ENCODE assay signal across 1 cellular context in the genomic region with DNA sequence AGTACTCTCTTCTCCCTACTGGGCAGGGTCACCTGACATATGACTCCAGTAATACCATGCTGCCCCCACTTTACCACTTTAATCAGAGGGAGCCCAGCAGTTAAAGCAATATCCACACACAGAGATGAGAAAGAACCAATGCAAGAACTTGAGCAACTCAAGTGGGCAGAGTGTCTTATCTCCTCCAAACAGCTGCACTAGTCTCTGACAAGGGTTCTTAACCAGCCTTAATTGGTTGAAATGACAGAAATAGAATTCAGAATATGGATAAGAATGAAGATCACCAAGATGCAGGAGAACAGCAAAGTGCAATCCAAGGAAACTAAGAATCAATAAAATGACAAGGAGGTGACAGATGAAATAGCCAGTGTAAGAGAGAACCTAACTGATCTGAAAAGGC.
TF ChIP-seq lines count a peak whose summit lies in the region.

No MANE protein-coding gene starts in this region.

TF ChIP-seq in K562, 482 proteins besides CTCF, POLR2A, EP300 and RAD21 (continued from another document and continues in another):
- TF ChIP-seq ARID3A (IDR thresholded peaks at IDR 0.05; ENCODE audit: borderline replicate concordance, low read depth, low read length) (peak; percentile 67; the same call in 1 of the 2 replicates), MTA3 (IDR thresholded peaks at IDR 0.05; ENCODE audit: borderline replicate concordance) (0 out of 2 replicates have a peak, but pooled peaks have one; percentile 18), CBFA2T2 (conservative IDR thresholded peaks at IDR 0.05) (peak; percentile 85), FOXJ3 (CRISPR knock-in tag; IDR thresholded peaks at IDR 0.05) (no peak), ZNF583 (CRISPR knock-in tag; IDR thresholded peaks at IDR 0.05) (no peak), TAF9B (IDR thresholded peaks at IDR 0.05; ENCODE audit: partially characterized antibody) (no peak), SMARCC2 (IDR thresholded peaks at IDR 0.05; ENCODE audit: low read depth) (peak; percentile 58; the same call in 1 of the 2 replicates), HNRNPL (IDR thresholded peaks at IDR 0.05; ENCODE audit: low read depth, low read length) (no peak), HDAC6 (IDR thresholded peaks at IDR 0.05; ENCODE audit: low read depth, low read length) (no peak), XRCC4 (IDR thresholded peaks at IDR 0.05; ENCODE audit: extremely low read depth, insufficient read depth, insufficient read length) (no peak), ZNF639 (CRISPR knock-in tag; conservative IDR thresholded peaks at IDR 0.05 in 1 of 2, IDR thresholded peaks at IDR 0.05 in 1 of 2) (0 out of 4 replicates have a peak, but pooled peaks of 1 of the 2 experiments have one; percentile 37), PCBP1 (IDR thresholded peaks at IDR 0.05; ENCODE audit: low read depth, low read length, poor library complexity, severe bottlenecking) (no peak), ZNF24 (IDR thresholded peaks at IDR 0.05) (no peak), FOXM1 (IDR thresholded peaks at IDR 0.05; ENCODE audit: low read depth) (peak; percentile 55), FOXM1 (CRISPR knock-in tag; IDR thresholded peaks at IDR 0.05; ENCODE audit: low read depth) (no peak), PML (IDR thresholded peaks at IDR 0.05; ENCODE audit: low read length) (peak; percentile 63; the same call in 1 of the 2 replicates), NUFIP1 (IDR thresholded peaks at IDR 0.05; ENCODE audit: partially characterized antibody) (no peak), ZNF431 (CRISPR knock-in tag; IDR thresholded peaks at IDR 0.05) (no peak), ZC3H8 (IDR thresholded peaks at IDR 0.05) (no peak), CEBPZ (IDR thresholded peaks at IDR 0.05; ENCODE audit: borderline replicate concordance, low read depth, low read length) (no peak), CBFA2T3 (IDR thresholded peaks at IDR 0.05) (peak; percentile 92), NR4A1 (CRISPR knock-in tag; IDR thresholded peaks at IDR 0.05) (no peak), NR4A1 (tag; IDR thresholded peaks at IDR 0.05) (no peak)
- TF ChIP-seq, protein P1, sequence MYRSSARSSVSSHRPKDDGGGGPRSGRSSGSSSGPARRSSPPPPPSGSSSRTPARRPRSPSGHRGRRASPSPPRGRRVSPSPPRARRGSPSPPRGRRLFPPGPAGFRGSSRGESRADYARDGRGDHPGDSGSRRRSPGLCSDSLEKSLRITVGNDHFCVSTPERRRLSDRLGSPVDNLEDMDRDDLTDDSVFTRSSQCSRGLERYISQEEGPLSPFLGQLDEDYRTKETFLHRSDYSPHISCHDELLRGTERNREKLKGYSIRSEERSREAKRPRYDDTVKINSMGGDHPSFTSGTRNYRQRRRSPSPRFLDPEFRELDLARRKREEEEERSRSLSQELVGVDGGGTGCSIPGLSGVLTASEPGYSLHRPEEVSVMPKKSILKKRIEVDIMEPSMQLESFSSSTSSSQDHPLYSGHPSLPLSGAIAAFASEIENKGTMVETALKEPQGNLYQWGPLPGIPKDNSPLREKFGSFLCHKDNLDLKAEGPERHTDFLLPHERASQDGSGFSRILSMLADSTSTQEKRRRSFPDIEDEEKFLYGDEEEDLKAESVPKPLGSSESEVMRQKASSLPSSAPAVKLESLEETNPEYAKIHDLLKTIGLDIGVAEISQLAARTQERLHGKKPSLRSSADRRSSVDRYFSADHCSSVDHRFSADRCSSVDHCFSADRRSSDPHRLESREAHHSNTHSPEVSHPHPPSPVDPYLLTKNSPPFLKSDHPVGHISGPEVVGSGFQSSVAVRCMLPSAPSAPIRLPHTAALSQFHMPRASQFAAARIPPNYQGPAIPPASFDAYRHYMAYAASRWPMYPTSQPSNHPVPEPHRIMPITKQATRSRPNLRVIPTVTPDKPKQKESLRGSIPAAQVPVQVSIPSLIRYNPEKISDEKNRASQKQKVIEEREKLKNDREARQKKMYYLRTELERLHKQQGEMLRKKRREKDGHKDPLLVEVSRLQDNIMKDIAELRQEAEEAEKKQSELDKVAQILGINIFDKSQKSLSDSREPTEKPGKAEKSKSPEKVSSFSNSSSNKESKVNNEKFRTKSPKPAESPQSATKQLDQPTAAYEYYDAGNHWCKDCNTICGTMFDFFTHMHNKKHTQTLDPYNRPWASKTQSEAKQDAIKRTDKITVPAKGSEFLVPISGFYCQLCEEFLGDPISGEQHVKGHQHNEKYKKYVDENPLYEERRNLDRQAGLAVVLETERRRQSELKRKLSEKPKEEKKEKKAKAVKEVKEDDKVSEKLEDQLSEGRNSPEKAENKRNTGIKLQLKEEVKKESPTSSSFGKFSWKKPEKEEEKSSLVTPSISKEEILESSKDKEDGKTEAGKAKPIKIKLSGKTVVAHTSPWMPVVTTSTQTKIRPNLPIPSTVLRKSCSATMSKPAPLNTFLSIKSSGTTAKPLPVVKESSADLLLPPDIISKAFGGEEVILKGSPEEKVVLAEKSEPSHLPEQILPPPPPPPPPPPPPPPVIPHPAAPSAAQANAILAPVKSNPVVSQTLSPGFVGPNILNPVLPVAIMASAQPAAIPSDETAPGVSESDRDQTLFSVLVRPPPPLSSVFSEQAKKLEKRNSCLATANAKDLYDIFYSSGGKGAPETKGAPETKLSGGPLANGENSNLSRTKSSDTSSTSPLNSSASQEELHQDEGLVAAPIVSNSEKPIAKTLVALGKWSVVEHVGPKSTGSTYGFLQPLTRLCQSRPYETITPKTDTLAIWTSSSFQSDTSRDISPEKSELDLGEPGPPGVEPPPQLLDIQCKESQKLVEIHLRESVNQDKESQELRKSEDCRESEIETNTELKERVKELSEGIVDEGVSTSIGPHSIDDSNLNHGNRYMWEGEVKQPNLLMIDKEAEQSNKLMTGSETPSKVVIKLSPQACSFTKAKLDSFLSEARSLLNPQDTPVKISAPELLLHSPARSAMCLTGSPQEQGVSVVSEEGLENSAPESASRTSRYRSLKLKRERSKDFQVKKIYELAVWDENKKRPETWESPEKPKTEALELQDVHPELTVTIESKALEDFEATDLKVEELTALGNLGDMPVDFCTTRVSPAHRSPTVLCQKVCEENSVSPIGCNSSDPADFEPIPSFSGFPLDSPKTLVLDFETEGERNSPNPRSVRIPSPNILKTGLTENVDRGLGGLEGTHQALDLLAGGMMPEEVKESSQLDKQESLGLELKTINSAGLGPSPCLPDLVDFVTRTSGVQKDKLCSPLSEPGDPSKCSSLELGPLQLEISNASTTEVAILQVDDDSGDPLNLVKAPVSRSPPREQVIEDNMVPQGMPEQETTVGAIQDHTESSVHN (IDR thresholded peaks at IDR 0.05; ENCODE audit: borderline replicate concordance in 1 of 2, low read depth in 1 of 2), result no peak
- TF ChIP-seq, protein P2, sequence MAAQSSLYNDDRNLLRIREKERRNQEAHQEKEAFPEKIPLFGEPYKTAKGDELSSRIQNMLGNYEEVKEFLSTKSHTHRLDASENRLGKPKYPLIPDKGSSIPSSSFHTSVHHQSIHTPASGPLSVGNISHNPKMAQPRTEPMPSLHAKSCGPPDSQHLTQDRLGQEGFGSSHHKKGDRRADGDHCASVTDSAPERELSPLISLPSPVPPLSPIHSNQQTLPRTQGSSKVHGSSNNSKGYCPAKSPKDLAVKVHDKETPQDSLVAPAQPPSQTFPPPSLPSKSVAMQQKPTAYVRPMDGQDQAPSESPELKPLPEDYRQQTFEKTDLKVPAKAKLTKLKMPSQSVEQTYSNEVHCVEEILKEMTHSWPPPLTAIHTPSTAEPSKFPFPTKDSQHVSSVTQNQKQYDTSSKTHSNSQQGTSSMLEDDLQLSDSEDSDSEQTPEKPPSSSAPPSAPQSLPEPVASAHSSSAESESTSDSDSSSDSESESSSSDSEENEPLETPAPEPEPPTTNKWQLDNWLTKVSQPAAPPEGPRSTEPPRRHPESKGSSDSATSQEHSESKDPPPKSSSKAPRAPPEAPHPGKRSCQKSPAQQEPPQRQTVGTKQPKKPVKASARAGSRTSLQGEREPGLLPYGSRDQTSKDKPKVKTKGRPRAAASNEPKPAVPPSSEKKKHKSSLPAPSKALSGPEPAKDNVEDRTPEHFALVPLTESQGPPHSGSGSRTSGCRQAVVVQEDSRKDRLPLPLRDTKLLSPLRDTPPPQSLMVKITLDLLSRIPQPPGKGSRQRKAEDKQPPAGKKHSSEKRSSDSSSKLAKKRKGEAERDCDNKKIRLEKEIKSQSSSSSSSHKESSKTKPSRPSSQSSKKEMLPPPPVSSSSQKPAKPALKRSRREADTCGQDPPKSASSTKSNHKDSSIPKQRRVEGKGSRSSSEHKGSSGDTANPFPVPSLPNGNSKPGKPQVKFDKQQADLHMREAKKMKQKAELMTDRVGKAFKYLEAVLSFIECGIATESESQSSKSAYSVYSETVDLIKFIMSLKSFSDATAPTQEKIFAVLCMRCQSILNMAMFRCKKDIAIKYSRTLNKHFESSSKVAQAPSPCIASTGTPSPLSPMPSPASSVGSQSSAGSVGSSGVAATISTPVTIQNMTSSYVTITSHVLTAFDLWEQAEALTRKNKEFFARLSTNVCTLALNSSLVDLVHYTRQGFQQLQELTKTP (IDR thresholded peaks at IDR 0.05; ENCODE audit: low read depth in 1 of 2, partially characterized antibody in 2 of 2), result peak in 1 of 2 experiments; percentile 55
- TF ChIP-seq, protein P3, sequence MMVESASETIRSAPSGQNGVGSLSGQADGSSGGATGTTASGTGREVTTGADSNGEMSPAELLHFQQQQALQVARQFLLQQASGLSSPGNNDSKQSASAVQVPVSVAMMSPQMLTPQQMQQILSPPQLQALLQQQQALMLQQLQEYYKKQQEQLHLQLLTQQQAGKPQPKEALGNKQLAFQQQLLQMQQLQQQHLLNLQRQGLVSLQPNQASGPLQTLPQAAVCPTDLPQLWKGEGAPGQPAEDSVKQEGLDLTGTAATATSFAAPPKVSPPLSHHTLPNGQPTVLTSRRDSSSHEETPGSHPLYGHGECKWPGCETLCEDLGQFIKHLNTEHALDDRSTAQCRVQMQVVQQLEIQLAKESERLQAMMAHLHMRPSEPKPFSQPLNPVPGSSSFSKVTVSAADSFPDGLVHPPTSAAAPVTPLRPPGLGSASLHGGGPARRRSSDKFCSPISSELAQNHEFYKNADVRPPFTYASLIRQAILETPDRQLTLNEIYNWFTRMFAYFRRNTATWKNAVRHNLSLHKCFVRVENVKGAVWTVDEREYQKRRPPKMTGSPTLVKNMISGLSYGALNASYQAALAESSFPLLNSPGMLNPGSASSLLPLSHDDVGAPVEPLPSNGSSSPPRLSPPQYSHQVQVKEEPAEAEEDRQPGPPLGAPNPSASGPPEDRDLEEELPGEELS (CRISPR knock-in tag; IDR thresholded peaks at IDR 0.05; ENCODE audit: borderline replicate concordance), result no peak
- TF ChIP-seq, protein P4, sequence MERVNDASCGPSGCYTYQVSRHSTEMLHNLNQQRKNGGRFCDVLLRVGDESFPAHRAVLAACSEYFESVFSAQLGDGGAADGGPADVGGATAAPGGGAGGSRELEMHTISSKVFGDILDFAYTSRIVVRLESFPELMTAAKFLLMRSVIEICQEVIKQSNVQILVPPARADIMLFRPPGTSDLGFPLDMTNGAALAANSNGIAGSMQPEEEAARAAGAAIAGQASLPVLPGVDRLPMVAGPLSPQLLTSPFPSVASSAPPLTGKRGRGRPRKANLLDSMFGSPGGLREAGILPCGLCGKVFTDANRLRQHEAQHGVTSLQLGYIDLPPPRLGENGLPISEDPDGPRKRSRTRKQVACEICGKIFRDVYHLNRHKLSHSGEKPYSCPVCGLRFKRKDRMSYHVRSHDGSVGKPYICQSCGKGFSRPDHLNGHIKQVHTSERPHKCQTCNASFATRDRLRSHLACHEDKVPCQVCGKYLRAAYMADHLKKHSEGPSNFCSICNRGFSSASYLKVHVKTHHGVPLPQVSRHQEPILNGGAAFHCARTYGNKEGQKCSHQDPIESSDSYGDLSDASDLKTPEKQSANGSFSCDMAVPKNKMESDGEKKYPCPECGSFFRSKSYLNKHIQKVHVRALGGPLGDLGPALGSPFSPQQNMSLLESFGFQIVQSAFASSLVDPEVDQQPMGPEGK (CRISPR knock-in tag; IDR thresholded peaks at IDR 0.05; ENCODE audit: borderline replicate concordance), result no peak
